In the genomic region with DNA sequence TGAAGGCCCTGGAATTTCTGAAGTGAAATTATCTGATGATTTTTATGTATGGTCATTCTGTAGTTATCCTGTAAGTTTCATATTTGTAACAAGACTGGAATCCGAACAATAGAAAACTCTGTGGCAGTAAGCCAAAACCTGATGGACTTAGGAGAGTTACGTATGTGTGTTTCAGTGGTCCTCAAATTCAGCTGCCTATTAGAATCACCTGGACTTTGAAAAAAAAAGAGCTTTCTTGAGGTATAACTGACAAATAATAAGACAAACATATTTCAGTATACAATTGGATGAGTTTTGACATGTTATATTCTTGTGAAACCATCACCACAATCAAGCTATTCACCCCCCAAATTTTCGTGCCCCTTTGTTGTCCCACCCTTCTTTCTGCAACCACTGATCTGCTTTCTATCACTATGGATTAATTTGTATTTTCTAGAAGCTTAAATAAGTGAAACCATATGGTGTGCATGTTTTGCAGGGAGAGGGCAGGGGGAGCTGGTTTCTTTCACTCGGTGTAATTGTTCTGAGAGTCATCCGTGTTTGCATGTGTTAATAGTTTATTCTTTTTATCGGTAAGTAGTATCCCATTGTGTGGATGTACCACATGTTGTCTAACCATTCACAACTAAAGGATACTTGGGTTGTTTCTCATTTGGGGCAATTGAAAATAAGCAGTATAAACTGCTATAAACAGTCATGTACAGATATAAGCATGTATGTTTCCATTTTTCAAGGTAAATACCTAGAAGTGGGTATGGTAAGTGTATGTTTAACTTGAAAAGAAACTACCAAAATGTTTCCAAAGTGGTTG, we compare ENCODE assay signal across 1 cellular context.
TF ChIP-seq lines count a peak whose summit lies in the region.

No MANE protein-coding gene starts in this region.

TF ChIP-seq in SK-N-SH, 30 proteins besides CTCF, POLR2A, EP300 and RAD21 (continued from another document):
- TF ChIP-seq GATA2 (CRISPR knock-in tag; IDR thresholded peaks at IDR 0.05) = no peak
- TF ChIP-seq, protein P1, sequence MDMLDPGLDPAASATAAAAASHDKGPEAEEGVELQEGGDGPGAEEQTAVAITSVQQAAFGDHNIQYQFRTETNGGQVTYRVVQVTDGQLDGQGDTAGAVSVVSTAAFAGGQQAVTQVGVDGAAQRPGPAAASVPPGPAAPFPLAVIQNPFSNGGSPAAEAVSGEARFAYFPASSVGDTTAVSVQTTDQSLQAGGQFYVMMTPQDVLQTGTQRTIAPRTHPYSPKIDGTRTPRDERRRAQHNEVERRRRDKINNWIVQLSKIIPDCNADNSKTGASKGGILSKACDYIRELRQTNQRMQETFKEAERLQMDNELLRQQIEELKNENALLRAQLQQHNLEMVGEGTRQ (IDR thresholded peaks at IDR 0.05; ENCODE audit: borderline replicate concordance, low read depth, low read length) = no peak
- peak; percentile 62 for TF ChIP-seq NFIC (IDR thresholded peaks at IDR 0.05; ENCODE audit: borderline replicate concordance)
- TF ChIP-seq FOSL2 (IDR thresholded peaks at IDR 0.05; ENCODE audit: borderline replicate concordance, low read depth) = no peak
- TF ChIP-seq JUND (IDR thresholded peaks at IDR 0.05) = no peak
- TF ChIP-seq RCOR1 (IDR thresholded peaks at IDR 0.05; ENCODE audit: low read length) = 0 out of 2 replicates have a peak, but pooled peaks have one; percentile 44
- peak; percentile 55 for TF ChIP-seq POLR2AphosphoS5 (IDR thresholded peaks at IDR 0.05; ENCODE audit: low read depth, low read length)
- no peak; the same call in 1 of the 2 replicates for TF ChIP-seq FOXM1 (IDR thresholded peaks at IDR 0.05; ENCODE audit: low read depth)
- TF ChIP-seq SMC3 (IDR thresholded peaks at IDR 0.05; ENCODE audit: low read depth, low read length) = 0 out of 2 replicates have a peak, but pooled peaks have one; percentile 16
- TF ChIP-seq MXI1 (IDR thresholded peaks at IDR 0.05; ENCODE audit: low read depth, low read length) = 0 out of 2 replicates have a peak, but pooled peaks have one; percentile 30
- TF ChIP-seq, protein P2, sequence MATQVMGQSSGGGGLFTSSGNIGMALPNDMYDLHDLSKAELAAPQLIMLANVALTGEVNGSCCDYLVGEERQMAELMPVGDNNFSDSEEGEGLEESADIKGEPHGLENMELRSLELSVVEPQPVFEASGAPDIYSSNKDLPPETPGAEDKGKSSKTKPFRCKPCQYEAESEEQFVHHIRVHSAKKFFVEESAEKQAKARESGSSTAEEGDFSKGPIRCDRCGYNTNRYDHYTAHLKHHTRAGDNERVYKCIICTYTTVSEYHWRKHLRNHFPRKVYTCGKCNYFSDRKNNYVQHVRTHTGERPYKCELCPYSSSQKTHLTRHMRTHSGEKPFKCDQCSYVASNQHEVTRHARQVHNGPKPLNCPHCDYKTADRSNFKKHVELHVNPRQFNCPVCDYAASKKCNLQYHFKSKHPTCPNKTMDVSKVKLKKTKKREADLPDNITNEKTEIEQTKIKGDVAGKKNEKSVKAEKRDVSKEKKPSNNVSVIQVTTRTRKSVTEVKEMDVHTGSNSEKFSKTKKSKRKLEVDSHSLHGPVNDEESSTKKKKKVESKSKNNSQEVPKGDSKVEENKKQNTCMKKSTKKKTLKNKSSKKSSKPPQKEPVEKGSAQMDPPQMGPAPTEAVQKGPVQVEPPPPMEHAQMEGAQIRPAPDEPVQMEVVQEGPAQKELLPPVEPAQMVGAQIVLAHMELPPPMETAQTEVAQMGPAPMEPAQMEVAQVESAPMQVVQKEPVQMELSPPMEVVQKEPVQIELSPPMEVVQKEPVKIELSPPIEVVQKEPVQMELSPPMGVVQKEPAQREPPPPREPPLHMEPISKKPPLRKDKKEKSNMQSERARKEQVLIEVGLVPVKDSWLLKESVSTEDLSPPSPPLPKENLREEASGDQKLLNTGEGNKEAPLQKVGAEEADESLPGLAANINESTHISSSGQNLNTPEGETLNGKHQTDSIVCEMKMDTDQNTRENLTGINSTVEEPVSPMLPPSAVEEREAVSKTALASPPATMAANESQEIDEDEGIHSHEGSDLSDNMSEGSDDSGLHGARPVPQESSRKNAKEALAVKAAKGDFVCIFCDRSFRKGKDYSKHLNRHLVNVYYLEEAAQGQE (IDR thresholded peaks at IDR 0.05; ENCODE audit: low read depth, low read length) = no peak
- no peak for TF ChIP-seq CHD2 (IDR thresholded peaks at IDR 0.05; ENCODE audit: low read length, partially characterized antibody)
- TF ChIP-seq, protein P3, sequence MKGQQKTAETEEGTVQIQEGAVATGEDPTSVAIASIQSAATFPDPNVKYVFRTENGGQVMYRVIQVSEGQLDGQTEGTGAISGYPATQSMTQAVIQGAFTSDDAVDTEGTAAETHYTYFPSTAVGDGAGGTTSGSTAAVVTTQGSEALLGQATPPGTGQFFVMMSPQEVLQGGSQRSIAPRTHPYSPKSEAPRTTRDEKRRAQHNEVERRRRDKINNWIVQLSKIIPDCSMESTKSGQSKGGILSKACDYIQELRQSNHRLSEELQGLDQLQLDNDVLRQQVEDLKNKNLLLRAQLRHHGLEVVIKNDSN (IDR thresholded peaks at IDR 0.05; ENCODE audit: borderline replicate concordance, low read depth) = no peak
- TF ChIP-seq, protein P4, sequence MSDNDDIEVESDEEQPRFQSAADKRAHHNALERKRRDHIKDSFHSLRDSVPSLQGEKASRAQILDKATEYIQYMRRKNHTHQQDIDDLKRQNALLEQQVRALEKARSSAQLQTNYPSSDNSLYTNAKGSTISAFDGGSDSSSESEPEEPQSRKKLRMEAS (IDR thresholded peaks at IDR 0.05; ENCODE audit: low read depth) = 0 out of 2 replicates have a peak, but pooled peaks have one; percentile 2
- TF ChIP-seq TEAD4 (IDR thresholded peaks at IDR 0.05; ENCODE audit: borderline replicate concordance, insufficient read depth) = peak; percentile 39; the same call in 1 of the 2 replicates
- no peak for TF ChIP-seq TAF1 (IDR thresholded peaks at IDR 0.05; ENCODE audit: borderline replicate concordance, low read depth, low read length)
- no peak for TF ChIP-seq GABPA (IDR thresholded peaks at IDR 0.05; ENCODE audit: low read depth)
- no peak for TF ChIP-seq ELF1 (IDR thresholded peaks at IDR 0.05)
